In genomic region chr1:43945898-43946243, GRCh38 we compare ENCODE assay signal across 8 cellular contexts. TPM values are rescaled to one million over a fixed set of nuclear protein-coding genes. Genes with fewer than 3 reads are reported as not detected.
DNase-seq lines count a peak whose midpoint lies in the region; ATAC-seq and TF ChIP-seq lines count a peak whose summit lies in the region.

No MANE protein-coding gene starts in this region.

- H3K36me3 Mint-ChIP-seq in Calu3 (ENCODE audit: insufficient read depth, unreplicated experiment): peaks cover 20% of the 10 kb centered on the region

- H3K27ac Mint-ChIP-seq in Calu3 (ENCODE audit: unreplicated experiment): peak overlapping the region; percentile 86

- intact Hi-C loops in Calu3 (cut with micrococcal nuclease; ENCODE audit: unreplicated experiment) (no loop called here), PC-3 (cut with micrococcal nuclease) (loop anchor here (2.0 to 5.0 kb wide), 2 partner anchors 23 to 239 kb away; partner anchors contain the start of gene ST3GAL3)

- peaks cover 54% of the 10 kb centered on the region for H3K79me2 ChIP-seq in PC-3 (ENCODE audit: low read length)
- peaks cover 8% of the 10 kb centered on the region for H3K79me2 ChIP-seq in parathyroid adenoma

- H2AFZ ChIP-seq in PC-3 (ENCODE audit: low read length): peak overlapping the region; percentile 86
- peak overlapping the region; percentile 93 for H2AFZ ChIP-seq in parathyroid adenoma

- H3K4me3 ChIP-seq in PC-3 (ENCODE audit: low read length) (peak overlapping the region; percentile 99), epithelial cell of esophagus (ENCODE audit: low read length) (peak overlapping the region; percentile 86), parathyroid adenoma (ENCODE audit: low read depth, low read length) (peak overlapping the region; percentile 87)

- POLR2A ChIA-PET in PC-3 (lab: Charles Lee; ENCODE audit: unreplicated experiment): interaction anchor here (0.5 kb wide), 1 partner anchor 125 kb away, joined by 4 read pairs; no protein-coding TSS in a partner anchor

- H3K4me1 ChIP-seq in PC-3 (ENCODE audit: insufficient read depth, low read length) (peaks cover 24% of the 10 kb centered on the region), parathyroid adenoma (peaks cover 8% of the 10 kb centered on the region)

- H4K20me1 ChIP-seq in PC-3 (ENCODE audit: low read length): no peaks in the 10 kb centered on the region

- CTCF ChIA-PET in Calu3 (lab: Charles Lee) (interaction anchor here (0.8 to 1.8 kb wide), 4 partner anchors 9 to 182 kb away, joined by 3 to 14 read pairs (median 4); partner anchors contain the start of genes ARTN and DPH2), PC-3 (lab: Charles Lee) (interaction anchor here (1.1 to 2.2 kb wide), 3 partner anchors 10 to 183 kb away, joined by 7 to 9 read pairs (median 9); partner anchors contain the start of gene ARTN)

- H3K4me2 ChIP-seq in PC-3 (ENCODE audit: low read length) (peak overlapping the region; percentile 100), parathyroid adenoma (ENCODE audit: low read length) (peak overlapping the region; percentile 94)

- BruUV-seq in Calu3 (replicated peaks; lab: Mats Ljungman, UMichigan) (TSS peak; percentile 57), PC-3 (replicated peaks; lab: Mats Ljungman, UMichigan) (TSS peak; percentile 86)

- H3K9ac ChIP-seq in PC-3 (ENCODE audit: low read length) (peak overlapping the region; percentile 97), parathyroid adenoma (peak overlapping the region; percentile 53)

- no peaks in the 10 kb centered on the region for H3K27me3 Mint-ChIP-seq in Calu3 (ENCODE audit: unreplicated experiment)

- H3K9me3 Mint-ChIP-seq in Calu3 (ENCODE audit: low read depth, unreplicated experiment): no peaks in the 10 kb centered on the region

- H3K36me3 ChIP-seq in PC-3 (ENCODE audit: low read depth, low read length) (peaks cover 6% of the 10 kb centered on the region; the same call in 1 of the 2 replicates), parathyroid adenoma (ENCODE audit: control insufficient read depth, insufficient read depth, low read length) (no peaks in the 10 kb centered on the region)

- H3K9me2 ChIP-seq in PC-3 (replicated peaks; ENCODE audit: low read length): no peaks in the 10 kb centered on the region

- H3F3A ChIP-seq in PC-3 (ENCODE audit: low read length, unreplicated experiment): no peaks in the 10 kb centered on the region

- H3K27me3 ChIP-seq in PC-3 (ENCODE audit: low read length): no peaks in the 10 kb centered on the region
- H3K27me3 ChIP-seq in parathyroid adenoma (ENCODE audit: control insufficient read depth, insufficient read depth, low read length): no peaks in the 10 kb centered on the region

- TF ChIP-seq CTCF in Calu3 (IDR thresholded peaks at IDR 0.05; ENCODE audit: unreplicated experiment) (no peak), PC-3 (conservative IDR thresholded peaks at IDR 0.05; ENCODE audit: low read depth, low read length) (no peak), epithelial cell of esophagus (IDR thresholded peaks at IDR 0.05; ENCODE audit: insufficient read depth, low read depth, low read length, missing control alignments) (no peak), parathyroid adenoma (IDR thresholded peaks at IDR 0.05) (no peak)

- DNase-seq in Calu3: no peak
- DNase-seq in PC-3: no peak
- DNase-seq in epithelial cell of esophagus (ENCODE audit: low read depth): no peak
- DNase-seq in cortex of kidney (lab: John Stamatoyannopoulos, UW): no peak
- DNase-seq in NCI-H1048 (lab: John Stamatoyannopoulos, UW): no peak
- no peak for DNase-seq in COLO829 (ENCODE audit: low spot score)
- DNase-seq in NK-92 (lab: John Stamatoyannopoulos, UW; ENCODE audit: unreplicated experiment): no peak

- H3K4me3 Mint-ChIP-seq in Calu3 (ENCODE audit: low read depth, unreplicated experiment): peak overlapping the region; percentile 98

- peak overlapping the region; percentile 84; the same call in 1 of the 2 replicates for H3K27ac ChIP-seq in PC-3 (ENCODE audit: low read length)
- H3K27ac ChIP-seq in parathyroid adenoma: peak overlapping the region; percentile 99

- peaks cover 17% of the 10 kb centered on the region for H3K4me1 Mint-ChIP-seq in Calu3 (ENCODE audit: low read depth, unreplicated experiment)

- H3K9me3 ChIP-seq in PC-3 (ENCODE audit: low read length) (no peaks in the 10 kb centered on the region), parathyroid adenoma (ENCODE audit: control insufficient read depth, low read length) (no peaks in the 10 kb centered on the region)

- ATAC-seq in PC-3: no peak

RNA-seq across cellular contexts. Expression of gene IPO13, which starts 0.9 kb away (rescaled TPM):
- total RNA-seq in Calu3 (2022): 24.2 and 28.5 TPM in 2 replicates
- 33.7 and 45.4 TPM in 2 replicates for total RNA-seq in PC-3 (2014; rRNA removed)

RNA-seq across cellular contexts. Expression of gene ARTN, which starts 12.3 kb away (rescaled TPM):
- total RNA-seq in Calu3 (2022): 0.39 and 1.4 TPM in 2 replicates
- total RNA-seq in PC-3 (2014; rRNA removed): 35.5 and 36.0 TPM in 2 replicates

RNA-seq across cellular contexts. Expression of gene DPH2, which starts 23.9 kb away (rescaled TPM):
- total RNA-seq in Calu3 (2022): 41.2 and 43.3 TPM in 2 replicates
- total RNA-seq in PC-3 (2014; rRNA removed): 46.3 and 59.0 TPM in 2 replicates

RNA-seq across cellular contexts. Expression of gene ATP6V0B, which starts 28.9 kb away (rescaled TPM):
- total RNA-seq in Calu3 (2022): 141 and 155 TPM in 2 replicates
- 207 and 241 TPM in 2 replicates for total RNA-seq in PC-3 (2014; rRNA removed)

RNA-seq across cellular contexts. Expression of gene B4GALT2, which starts 33.1 kb away (rescaled TPM):
- 47.1 and 50.9 TPM in 2 replicates for total RNA-seq in Calu3 (2022)
- 103 and 136 TPM in 2 replicates for total RNA-seq in PC-3 (2014; rRNA removed)

Comparison
In these comparisons a context has a peak if more than half of its experiments do, and no peak if none do; other contexts are left out.
1. RNA of gene ARTN, which starts 12.3 kb away (total RNA-seq): 35.5 to 36.0 TPM in PC-3; 0.39 to 1.4 TPM in Calu3; every median in the first group is over 10 times any median in the second.
2. Peak in every context shown above with its lines, with median percentiles within 50 percentile points of each other: H3K4me3 ChIP-seq.